36 cellular contexts compared by ENCODE assay signal in genomic region chr22:47561115-47561675, GRCh38.
"Had no signal": no experiment of that assay in that cellular context is flagged by ENCODE, and none has a peak within 500 bp of the region (broad histone marks: within the 10 kb centered on the region; RNA-seq: fewer than 3 reads in every experiment).

No MANE protein-coding gene starts in this region.

- H3K27ac ChIP-seq: ascending aorta, cardiac muscle cell, VCaP had no signal

- H3K4me3 Mint-ChIP-seq: activated B cell treated with CpG ODN at 0.5 μM for 24 hours; activated CD4-positive, alpha-beta memory T cell treated with anti-CD3 and anti-CD28 coated beads for 36 hours; activated CD4-positive, alpha-beta T cell treated with anti-CD3 and anti-CD28 coated beads, Interleukin-2, amount 10 ng/mL, durations not matched to agents 24 days and 14 days; activated naive CD4-positive, alpha-beta T cell treated with anti-CD3 and anti-CD28 coated beads, Interleukin-2, amount 10 ng/mL, durations not matched to agents 7 days and 5 days; activated naive CD4-positive, alpha-beta T cell treated with anti-CD3 and anti-CD28 coated beads, Interleukin-2, amount 50 U/mL, for 24 hours; activated naive CD8-positive, alpha-beta T cell; activated naive CD8-positive, alpha-beta T cell treated with anti-CD3 and anti-CD28 coated beads, Interleukin-2, amount 10 ng/mL, durations not matched to agents 7 days and 5 days; activated naive CD8-positive, alpha-beta T cell treated with anti-CD3 and anti-CD28 coated beads, Interleukin-2, amount 50 U/mL, for 24 hours; activated T-cell treated with anti-CD3 and anti-CD28 coated beads, Interleukin-2, amount 50 U/mL, for 4 hours; activated T-cell treated with anti-CD3 and anti-CD28 coated beads, Interleukin-2, amount 50 U/mL, for 72 hours; activated T-helper 1 cell treated with anti-CD3 and anti-CD28 coated beads, Interleukin-12 subunit alpha, Interleukin-12 subunit beta, Interleukin-2, Interleukin-4 antibody, amounts not matched to agents 30 ng/mL and 10 ng/mL and 1 ng/mL, durations not matched to agents 14 hours and 24 hours and 36 hours; activated T-helper 17 cell treated with anti-CD3 and anti-CD28 coated beads, Interleukin-2, amount 50 U/mL, for 72 hours; brain; central memory CD8-positive, alpha-beta T cell; T-helper 1 cell treated with Interleukin-12 subunit alpha and Interleukin-12 subunit beta and Interleukin-4 antibody, amounts not matched to agents 30 μg/mL and 1 μg/mL, for 36 hours; T-helper 2 cell treated with Interferon-gamma antibody and Interleukin-4, amounts not matched to agents 5 μg/mL and 100 μg/mL, for 36 hours had no signal

- H3K27me3 ChIP-seq: ascending aorta, cardiac muscle cell had no signal

- H3K27me3 Mint-ChIP-seq: activated B cell treated with CpG ODN at 0.5 μM for 24 hours; activated CD4-positive, alpha-beta T cell treated with anti-CD3 and anti-CD28 coated beads, Interleukin-2, amount 10 ng/mL, durations not matched to agents 24 days and 14 days; activated naive CD4-positive, alpha-beta T cell treated with anti-CD3 and anti-CD28 coated beads, Interleukin-2, amount 50 U/mL, for 24 hours; activated naive CD8-positive, alpha-beta T cell treated with anti-CD3 and anti-CD28 coated beads, Interleukin-2, amount 10 ng/mL, durations not matched to agents 7 days and 5 days; activated naive CD8-positive, alpha-beta T cell treated with anti-CD3 and anti-CD28 coated beads, Interleukin-2, amount 50 U/mL, for 24 hours had no signal

- H3K4me1 ChIP-seq: ascending aorta had no signal

- ATAC-seq: activated naive CD8-positive, alpha-beta T cell treated with anti-CD3 and anti-CD28 coated beads, Interleukin-2, amount 50 U/mL, for 24 hours; activated T-cell treated with anti-CD3 and anti-CD28 coated beads, Interleukin-2, amount 50 U/mL, for 4 hours; activated T-cell treated with anti-CD3 and anti-CD28 coated beads, Interleukin-2, amount 50 U/mL, for 72 hours; activated T-helper 17 cell treated with anti-CD3 and anti-CD28 coated beads, Interleukin-2, amount 50 U/mL, for 72 hours had no signal

- H3K36me3 ChIP-seq: ascending aorta, cardiac muscle cell had no signal

- H3K27ac Mint-ChIP-seq: activated B cell treated with CpG ODN at 0.5 μM for 24 hours; activated CD4-positive, alpha-beta memory T cell treated with anti-CD3 and anti-CD28 coated beads for 36 hours; activated CD4-positive, alpha-beta T cell treated with anti-CD3 and anti-CD28 coated beads, Interleukin-2, amount 10 ng/mL, durations not matched to agents 24 days and 14 days; activated naive CD4-positive, alpha-beta T cell treated with anti-CD3 and anti-CD28 coated beads, Interleukin-2, amount 10 ng/mL, durations not matched to agents 7 days and 5 days; activated naive CD4-positive, alpha-beta T cell treated with anti-CD3 and anti-CD28 coated beads, Interleukin-2, amount 50 U/mL, for 24 hours; activated naive CD8-positive, alpha-beta T cell; activated naive CD8-positive, alpha-beta T cell treated with anti-CD3 and anti-CD28 coated beads, Interleukin-2, amount 10 ng/mL, durations not matched to agents 7 days and 5 days; activated naive CD8-positive, alpha-beta T cell treated with anti-CD3 and anti-CD28 coated beads, Interleukin-2, amount 50 U/mL, for 24 hours; activated T-cell treated with anti-CD3 and anti-CD28 coated beads, Interleukin-2, amount 50 U/mL, for 72 hours; activated T-helper 1 cell treated with anti-CD3 and anti-CD28 coated beads, Interleukin-12 subunit alpha, Interleukin-12 subunit beta, Interleukin-2, Interleukin-4 antibody, amounts not matched to agents 30 ng/mL and 10 ng/mL and 1 ng/mL, durations not matched to agents 14 hours and 24 hours and 36 hours; activated T-helper 17 cell treated with anti-CD3 and anti-CD28 coated beads, Interleukin-2, amount 50 U/mL, for 72 hours; brain; T-helper 1 cell treated with Interleukin-12 subunit alpha and Interleukin-12 subunit beta and Interleukin-4 antibody, amounts not matched to agents 30 μg/mL and 1 μg/mL, for 36 hours; T-helper 2 cell treated with Interferon-gamma antibody and Interleukin-4, amounts not matched to agents 5 μg/mL and 100 μg/mL, for 36 hours had no signal

- H3K4me1 Mint-ChIP-seq: activated B cell treated with CpG ODN at 0.5 μM for 24 hours; activated CD4-positive, alpha-beta T cell treated with anti-CD3 and anti-CD28 coated beads, Interleukin-2, amount 10 ng/mL, durations not matched to agents 24 days and 14 days; activated naive CD4-positive, alpha-beta T cell treated with anti-CD3 and anti-CD28 coated beads, Interleukin-2, amount 10 ng/mL, durations not matched to agents 7 days and 5 days; activated naive CD4-positive, alpha-beta T cell treated with anti-CD3 and anti-CD28 coated beads, Interleukin-2, amount 50 U/mL, for 24 hours; activated naive CD8-positive, alpha-beta T cell treated with anti-CD3 and anti-CD28 coated beads, Interleukin-2, amount 10 ng/mL, durations not matched to agents 7 days and 5 days; activated naive CD8-positive, alpha-beta T cell treated with anti-CD3 and anti-CD28 coated beads, Interleukin-2, amount 50 U/mL, for 24 hours; brain; central memory CD8-positive, alpha-beta T cell had no signal

- H3K9me3 Mint-ChIP-seq: activated B cell treated with CpG ODN at 0.5 μM for 24 hours; activated CD4-positive, alpha-beta memory T cell treated with anti-CD3 and anti-CD28 coated beads for 36 hours; activated CD4-positive, alpha-beta T cell treated with anti-CD3 and anti-CD28 coated beads, Interleukin-2, amount 10 ng/mL, durations not matched to agents 24 days and 14 days; activated naive CD4-positive, alpha-beta T cell treated with anti-CD3 and anti-CD28 coated beads, Interleukin-2, amount 50 U/mL, for 24 hours; activated T-cell treated with anti-CD3 and anti-CD28 coated beads, Interleukin-2, amount 50 U/mL, for 4 hours; activated T-helper 17 cell treated with anti-CD3 and anti-CD28 coated beads, Interleukin-2, amount 50 U/mL, for 72 hours; central memory CD8-positive, alpha-beta T cell; T-helper 1 cell treated with Interleukin-12 subunit alpha and Interleukin-12 subunit beta and Interleukin-4 antibody, amounts not matched to agents 30 μg/mL and 1 μg/mL, for 36 hours had no signal

- H3K9me3 ChIP-seq: ascending aorta had no signal

- H3K36me3 Mint-ChIP-seq: activated CD4-positive, alpha-beta memory T cell treated with anti-CD3 and anti-CD28 coated beads for 36 hours; activated naive CD4-positive, alpha-beta T cell treated with anti-CD3 and anti-CD28 coated beads, Interleukin-2, amount 10 ng/mL, durations not matched to agents 7 days and 5 days; activated naive CD4-positive, alpha-beta T cell treated with anti-CD3 and anti-CD28 coated beads, Interleukin-2, amount 50 U/mL, for 24 hours; activated naive CD8-positive, alpha-beta T cell; activated naive CD8-positive, alpha-beta T cell treated with anti-CD3 and anti-CD28 coated beads, Interleukin-2, amount 10 ng/mL, durations not matched to agents 7 days and 5 days; brain had no signal

- H3K4me3 ChIP-seq: ascending aorta, cardiac muscle cell had no signal

- DNase-seq: activated B cell treated with CpG ODN at 0.5 μM for 24 hours; activated CD4-positive, alpha-beta memory T cell treated with anti-CD3 and anti-CD28 coated beads for 36 hours; activated CD4-positive, alpha-beta T cell treated with anti-CD3 and anti-CD28 coated beads for 4 hours; activated CD4-positive, alpha-beta T cell treated with anti-CD3 and anti-CD28 coated beads, Interleukin-2, amount 10 ng/mL, durations not matched to agents 24 days and 14 days; activated CD4-positive, alpha-beta T cell treated with anti-CD3 and anti-CD28 coated beads, Interleukin-2, amount 50 U/mL, for 1 hour; activated CD4-positive, alpha-beta T cell treated with anti-CD3 and anti-CD28 coated beads, Interleukin-2, amount 50 U/mL, for 4 hours; activated CD4-positive, CD25-positive, alpha-beta regulatory T cell treated with anti-CD3 and anti-CD28 coated beads, Interleukin-2, amount 50 U/mL, for 72 hours; activated effector memory CD4-positive, alpha-beta T cell treated with anti-CD3 and anti-CD28 coated beads, Interleukin-2, amount 50 U/mL, for 16 hours; activated gamma-delta T cell treated with Interleukin-2 at 50 U/mL for 16 hours; activated naive CD4-positive, alpha-beta T cell; activated naive CD4-positive, alpha-beta T cell treated with anti-CD3 and anti-CD28 coated beads, Interleukin-2, amount 10 ng/mL, durations not matched to agents 7 days and 5 days; activated naive CD8-positive, alpha-beta T cell treated with anti-CD3 and anti-CD28 coated beads, Interleukin-2, amount 10 ng/mL, durations not matched to agents 7 days and 5 days; activated naive CD8-positive, alpha-beta T cell treated with anti-CD3 and anti-CD28 coated beads, Interleukin-2, amount 50 U/mL, for 24 hours; activated T-cell treated with anti-CD3 and anti-CD28 coated beads for 4 hours; activated T-cell treated with anti-CD3 and anti-CD28 coated beads, Interleukin-2, amount 50 U/mL, for 1 hour; activated T-cell treated with anti-CD3 and anti-CD28 coated beads, Interleukin-2, amount 50 U/mL, for 4 hours; activated T-cell treated with anti-CD3 and anti-CD28 coated beads, Interleukin-2, amount 50 U/mL, for 72 hours; amygdala; anterior cingulate cortex; caudate nucleus; cerebellar nuclear complex; SW 1271; T-helper 1 cell; T-helper 2 cell; T-helper 9 cell had no signal
